ENCODE assay signal across 9 cellular contexts in the genomic region with DNA sequence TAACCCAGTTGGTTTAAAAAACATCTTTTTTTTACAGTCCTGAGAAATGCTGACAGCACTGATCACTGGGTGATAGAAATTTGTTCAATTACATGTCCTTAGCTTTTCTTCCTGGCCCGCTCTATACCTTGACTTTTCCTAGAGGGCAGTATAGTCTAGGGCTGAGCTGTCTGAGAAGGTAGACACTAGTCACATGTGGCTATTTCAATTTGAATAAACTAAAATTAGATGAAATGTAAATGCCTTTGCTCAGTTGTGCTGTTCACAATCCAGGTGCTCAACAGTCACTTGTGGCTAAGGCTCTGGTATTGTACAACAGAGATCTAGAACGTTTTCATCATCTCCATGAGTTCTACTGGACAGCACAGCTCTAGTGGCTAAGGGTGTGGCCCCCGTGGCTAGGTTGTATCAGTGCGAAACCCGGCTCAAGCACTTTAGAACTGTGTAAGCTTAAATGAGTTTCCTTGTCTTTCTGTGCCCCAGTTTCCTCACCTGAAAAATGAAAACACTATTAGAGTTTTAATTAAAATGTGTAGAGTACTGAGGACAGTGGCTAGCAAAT.
A peak's percentile ranks its signal among the peaks of the same experiment; 100 is the strongest.
DNase-seq lines count a peak whose midpoint lies in the region; ATAC-seq, FAIRE-seq and TF ChIP-seq lines count a peak whose summit lies in the region.
"Had no signal": no experiment of that assay in that cellular context is flagged by ENCODE, and none has a peak within 500 bp of the region (broad histone marks: within the 10 kb centered on the region; RNA-seq: fewer than 3 reads in every experiment).

No MANE protein-coding gene starts in this region.

- H3K36me3 ChIP-seq in upper lobe of left lung: no peaks in the 10 kb centered on the region

- WGBS in upper lobe of left lung, 2 donors: 83 to 88% methylated on average over 5 of the region's 5 CpGs

- H3K9me3 ChIP-seq in upper lobe of left lung: no peaks in the 10 kb centered on the region

- no peaks in the 10 kb centered on the region for H3K27me3 Mint-ChIP-seq in natural killer cell treated with Interleukin-12 subunit alpha and Interleukin-12 subunit beta and Interleukin-15 and Interleukin-18, amount 100 ng/mL, for 72 hours

- no peak overlapping the region for H3K27ac Mint-ChIP-seq in natural killer cell treated with Interleukin-12 subunit alpha and Interleukin-12 subunit beta and Interleukin-15 and Interleukin-18, amount 100 ng/mL, for 72 hours

- no peaks in the 10 kb centered on the region for H3K36me3 Mint-ChIP-seq in natural killer cell treated with Interleukin-12 subunit alpha and Interleukin-12 subunit beta and Interleukin-15 and Interleukin-18, amount 100 ng/mL, for 72 hours

- no peak for TF ChIP-seq EP300 in upper lobe of left lung (IDR thresholded peaks at IDR 0.05)

- no peaks in the 10 kb centered on the region for H3K4me1 ChIP-seq in upper lobe of left lung

- DNase-seq in HTR-8/SVneo (ENCODE audit: insufficient read length, low spot score) (peak; percentile 9), germinal center (ENCODE audit: low spot score) (peak; percentile 50), upper lobe of left lung (no peak), kidney tubule cell (ENCODE audit: low spot score) (no peak), HT-29 (ENCODE audit: low spot score) (no peak)
- DNase-seq in natural killer cell treated with Interleukin-12 subunit alpha and Interleukin-12 subunit beta and Interleukin-15 and Interleukin-18, amount 100 ng/mL, for 72 hours (ENCODE audit: low spot score): no peak

- H3K9me3 Mint-ChIP-seq in natural killer cell treated with Interleukin-12 subunit alpha and Interleukin-12 subunit beta and Interleukin-15 and Interleukin-18, amount 100 ng/mL, for 72 hours: no peaks in the 10 kb centered on the region

- no peak for FAIRE-seq in HTR-8/SVneo (lab: Jason Lieb, UNC)

- H3K4me1 Mint-ChIP-seq in natural killer cell treated with Interleukin-12 subunit alpha and Interleukin-12 subunit beta and Interleukin-15 and Interleukin-18, amount 100 ng/mL, for 72 hours (ENCODE audit: low read depth in 2 of 2): no peaks in the 10 kb centered on the region

- peak; percentile 81 for ATAC-seq in GM18511 (IDR thresholded peaks at IDR 0.05; ENCODE audit: unreplicated experiment)
- peak; percentile 78 for ATAC-seq in GM21786 (IDR thresholded peaks at IDR 0.05; ENCODE audit: unreplicated experiment)
- no peak for ATAC-seq in upper lobe of left lung (ENCODE audit: low FRiP score in 2 of 2)
- no peak for ATAC-seq in natural killer cell treated with Interleukin-12 subunit alpha and Interleukin-12 subunit beta and Interleukin-15 and Interleukin-18, amount 100 ng/mL, for 72 hours

- no peak overlapping the region for H3K27ac ChIP-seq in upper lobe of left lung
- H3K27ac ChIP-seq: skin epidermis had no signal

- TF ChIP-seq POLR2A in upper lobe of left lung (IDR thresholded peaks at IDR 0.05): no peak

- H3K4me3 Mint-ChIP-seq in natural killer cell treated with Interleukin-12 subunit alpha and Interleukin-12 subunit beta and Interleukin-15 and Interleukin-18, amount 100 ng/mL, for 72 hours: no peak overlapping the region

- TF ChIP-seq CTCF in upper lobe of left lung (IDR thresholded peaks at IDR 0.05): no peak

- no peaks in the 10 kb centered on the region for H3K27me3 ChIP-seq in upper lobe of left lung

- H3K4me3 ChIP-seq in upper lobe of left lung: no peak overlapping the region
- H3K4me3 ChIP-seq: skin epidermis had no signal

Comparison
In these comparisons a context has a peak if more than half of its experiments do, and no peak if none do; other contexts are left out.
1. ATAC-seq: peak in GM18511 (single experiment) and GM21786 (single experiment); none in upper lobe of left lung (0 of 2) and natural killer cell treated with Interleukin-12 subunit alpha and Interleukin-12 subunit beta and Interleukin-15 and Interleukin-18, amount 100 ng/mL, for 72 hours (0 of 2).
2. DNase-seq: peak in HTR-8/SVneo (single experiment) and germinal center (single experiment); none in upper lobe of left lung (0 of 2), kidney tubule cell (single experiment), HT-29 (single experiment) and natural killer cell treated with Interleukin-12 subunit alpha and Interleukin-12 subunit beta and Interleukin-15 and Interleukin-18, amount 100 ng/mL, for 72 hours (single experiment).